12 cellular contexts compared by ENCODE assay signal in genomic region chr1:89971600-89971999, GRCh38. TPM values are rescaled to one million over a fixed set of nuclear protein-coding genes. Genes with fewer than 3 reads are reported as not detected.
DNase-seq lines count a peak whose midpoint lies in the region; ATAC-seq and TF ChIP-seq lines count a peak whose summit lies in the region.
"Had no signal": no experiment of that assay in that cellular context is flagged by ENCODE, and none has a peak within 500 bp of the region (broad histone marks: within the 10 kb centered on the region; RNA-seq: fewer than 3 reads in every experiment).

No MANE protein-coding gene starts in this region.

- TF ChIP-seq CTCF in RWPE2 (IDR thresholded peaks at IDR 0.05; ENCODE audit: poor library complexity, severe bottlenecking) (no peak), left lung (IDR thresholded peaks at IDR 0.05) (no peak)

- H3K27ac ChIP-seq in RWPE2 (ENCODE audit: poor library complexity, severe bottlenecking) (peak overlapping the region; percentile 74), left lung (no peak overlapping the region)

- H3K4me3 ChIP-seq in RWPE2 (ENCODE audit: severe bottlenecking) (no peak overlapping the region), left lung (no peak overlapping the region)

- H3K27me3 ChIP-seq in RWPE2 (ENCODE audit: insufficient read depth, poor library complexity, severe bottlenecking) (no peaks in the 10 kb centered on the region), left lung (no peaks in the 10 kb centered on the region)

- H3K9me3 ChIP-seq in RWPE2 (ENCODE audit: severe bottlenecking) = peaks cover 2% of the 10 kb centered on the region
- H3K9me3 ChIP-seq in left lung = no peaks in the 10 kb centered on the region

- DNase-seq in EL = peak; percentile 27
- no peak for DNase-seq in RWPE2 (ENCODE audit: low spot score)
- no peak for DNase-seq in NCI-H1092 (lab: John Stamatoyannopoulos, UW)
- no peak for DNase-seq in left lung
- DNase-seq in activated CD4-positive, alpha-beta T cell treated with anti-CD3 and anti-CD28 coated beads, Interleukin-2, amount 50 U/mL, for 48 hours = no peak
- DNase-seq in NAMALWA (ENCODE audit: low spot score) = no peak
- DNase-seq: cortex of kidney, DMS79, nephron progenitor cell, T-helper 17 cell had no signal

- H3K36me3 ChIP-seq in RWPE2 (ENCODE audit: low read depth) = no peaks in the 10 kb centered on the region
- H3K36me3 ChIP-seq in left lung = no peaks in the 10 kb centered on the region

- ATAC-seq in GM19351 (IDR thresholded peaks at IDR 0.05; ENCODE audit: unreplicated experiment) (peak; percentile 81), HG02798 (IDR thresholded peaks at IDR 0.05; ENCODE audit: poor library complexity, unreplicated experiment) (peak; percentile 67), RWPE2 (ENCODE audit: low read depth) (peak; percentile 67), left lung (no peak)
- ATAC-seq: T-helper 17 cell had no signal

- H3K4me1 ChIP-seq in RWPE2 (ENCODE audit: insufficient read depth, poor library complexity, severe bottlenecking) = peaks cover 30% of the 10 kb centered on the region
- H3K4me1 ChIP-seq in left lung = peaks cover 0 to 14% of the 10 kb centered on the region in 2 donors

- intact Hi-C loops in left lung (cut with DNase I) = no loop called here

RNA-seq across cellular contexts. Expression of gene ZNF326, which starts 23.3 kb away (rescaled TPM):
- 10 to 100 TPM; 12.7 to 16.4 TPM for total RNA-seq in left lung
